Comparison of ENCODE assay signal across 2 cellular contexts in genomic region chr3:72798552-72799195, GRCh38.
TF ChIP-seq lines count a peak whose summit lies in the region.

No MANE protein-coding gene starts in this region.

TF ChIP-seq in IMR-90, 13 proteins besides CTCF, POLR2A, EP300 and RAD21:
- no peak for TF ChIP-seq CEBPB (IDR thresholded peaks at IDR 0.05; ENCODE audit: low read depth, low read length)
- no peak for TF ChIP-seq CHD1 (IDR thresholded peaks at IDR 0.05; ENCODE audit: low read depth, low read length)
- TF ChIP-seq NFE2L2 (IDR thresholded peaks at IDR 0.05; ENCODE audit: low read depth, low read length) = no peak

TF ChIP-seq in SK-N-SH, 30 proteins besides CTCF, POLR2A, EP300 and RAD21:
- no peak for TF ChIP-seq FOXJ3 (CRISPR knock-in tag; IDR thresholded peaks at IDR 0.05)
- TF ChIP-seq MXI1 (IDR thresholded peaks at IDR 0.05; ENCODE audit: low read depth, low read length) = no peak
- 0 out of 2 replicates have a peak, but pooled peaks have one; percentile 5 for TF ChIP-seq PBX3 (IDR thresholded peaks at IDR 0.05)
- TF ChIP-seq TCF12 (IDR thresholded peaks at IDR 0.05) = peak; percentile 52
- no peak for TF ChIP-seq RFX5 (IDR thresholded peaks at IDR 0.05; ENCODE audit: low read length)
- no peak for TF ChIP-seq RXRA (IDR thresholded peaks at IDR 0.05; ENCODE audit: borderline replicate concordance, low read depth)
- no peak for TF ChIP-seq POLR2AphosphoS5 (IDR thresholded peaks at IDR 0.05; ENCODE audit: low read depth, low read length)
- TF ChIP-seq USF2 (IDR thresholded peaks at IDR 0.05; ENCODE audit: borderline replicate concordance, low read depth, low read length) = no peak
- no peak for TF ChIP-seq TAF1 (IDR thresholded peaks at IDR 0.05; ENCODE audit: borderline replicate concordance, low read depth, low read length)
- TF ChIP-seq EZH2phosphoT487 (IDR thresholded peaks at IDR 0.05; ENCODE audit: borderline replicate concordance, low read depth) = no peak
- no peak for TF ChIP-seq NFIC (IDR thresholded peaks at IDR 0.05; ENCODE audit: borderline replicate concordance)
- TF ChIP-seq YY1 (IDR thresholded peaks at IDR 0.05; ENCODE audit: low read depth) = no peak
- no peak for TF ChIP-seq FOSL2 (IDR thresholded peaks at IDR 0.05; ENCODE audit: borderline replicate concordance, low read depth)
- no peak for TF ChIP-seq CHD2 (IDR thresholded peaks at IDR 0.05; ENCODE audit: low read length, partially characterized antibody)
